Comparison of ENCODE assay signal across 8 cellular contexts in genomic region chr12:118780939-118781338, GRCh38.
"Had no signal": no experiment of that assay in that cellular context is flagged by ENCODE, and none has a peak within 500 bp of the region (broad histone marks: within the 10 kb centered on the region; RNA-seq: fewer than 3 reads in every experiment).

No MANE protein-coding gene starts in this region.

- ATAC-seq: HCT116 had no signal

- H3K4me1 ChIP-seq: HAP-1 had no signal

- H3K9ac ChIP-seq: GM23248 had no signal

- H3K9me3 ChIP-seq: HAP-1 had no signal

- FAIRE-seq: HTR-8/SVneo had no signal

- H2AFZ ChIP-seq: GM23248 had no signal

- H3K4me3 ChIP-seq: GM23248, HAP-1 had no signal

- H3K27ac ChIP-seq: GM23248 had no signal

- DNase-seq: GM23248, GOT3, H7, HFFc6, KG1 had no signal

- H3K36me3 ChIP-seq: HAP-1 had no signal
